ENCODE assay signal across 13 cellular contexts in the genomic region with DNA sequence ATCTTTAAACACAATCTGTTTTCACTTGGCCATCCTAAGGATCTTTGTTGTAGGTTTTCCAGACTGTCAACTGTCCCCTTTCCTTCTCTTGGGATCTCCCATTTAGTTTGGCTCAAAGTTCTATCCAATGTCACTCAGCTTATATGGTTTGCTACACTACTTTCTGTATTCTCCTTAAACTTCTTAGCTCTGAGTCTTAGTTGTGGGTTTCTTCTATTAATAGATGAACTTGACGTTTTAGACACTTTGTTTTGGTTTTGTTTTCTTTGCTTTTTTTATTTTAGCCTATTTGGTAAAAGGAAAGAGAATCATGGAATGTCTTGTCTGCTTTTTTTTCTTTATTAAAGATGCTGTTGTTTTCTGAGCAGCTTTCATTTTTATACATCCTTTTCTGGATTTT.
DNase-seq lines count a peak whose midpoint lies in the region; ATAC-seq and TF ChIP-seq lines count a peak whose summit lies in the region.
"Had no signal": no experiment of that assay in that cellular context is flagged by ENCODE, and none has a peak within 500 bp of the region (broad histone marks: within the 10 kb centered on the region; RNA-seq: fewer than 3 reads in every experiment).

No MANE protein-coding gene starts in this region.

- no peak overlapping the region for H3K4me3 Mint-ChIP-seq in T-helper 2 cell treated with Interferon-gamma antibody and Interleukin-4, amounts not matched to agents 5 μg/mL and 100 μg/mL, for 36 hours
- no peak overlapping the region for H3K4me3 Mint-ChIP-seq in nephron progenitor cell
- H3K4me3 Mint-ChIP-seq: activated B cell treated with CpG ODN at 0.5 μM for 24 hours; activated naive CD4-positive, alpha-beta T cell treated with anti-CD3 and anti-CD28 coated beads, Interleukin-2, amount 50 U/mL, for 24 hours had no signal

- peak overlapping the region; percentile 16 for H3K27ac Mint-ChIP-seq in T-helper 2 cell treated with Interferon-gamma antibody and Interleukin-4, amounts not matched to agents 5 μg/mL and 100 μg/mL, for 36 hours
- H3K27ac Mint-ChIP-seq in nephron progenitor cell, result peak overlapping the region; percentile 79
- H3K27ac Mint-ChIP-seq: activated B cell treated with CpG ODN at 0.5 μM for 24 hours; activated naive CD4-positive, alpha-beta T cell treated with anti-CD3 and anti-CD28 coated beads, Interleukin-2, amount 50 U/mL, for 24 hours had no signal

- no peaks in the 10 kb centered on the region for H3K9me3 Mint-ChIP-seq in T-helper 2 cell treated with Interferon-gamma antibody and Interleukin-4, amounts not matched to agents 5 μg/mL and 100 μg/mL, for 36 hours
- H3K9me3 Mint-ChIP-seq in nephron progenitor cell, result no peaks in the 10 kb centered on the region
- H3K9me3 Mint-ChIP-seq: activated B cell treated with CpG ODN at 0.5 μM for 24 hours; activated naive CD4-positive, alpha-beta T cell treated with anti-CD3 and anti-CD28 coated beads, Interleukin-2, amount 50 U/mL, for 24 hours had no signal

- no peak for DNase-seq in T-helper 2 cell treated with Interferon-gamma antibody and Interleukin-4, amounts not matched to agents 5 μg/mL and 100 μg/mL, for 36 hours (ENCODE audit: low spot score)
- DNase-seq in T-helper 2 cell (no peak), nephron progenitor cell (no peak), NCI-H2107 (lab: John Stamatoyannopoulos, UW) (no peak), NCI-H446 treated with DMSO at 0.1 percent for 48 hours (lab: John Stamatoyannopoulos, UW) (no peak)
- DNase-seq in activated T-cell treated with anti-CD3 and anti-CD28 coated beads, Interleukin-2, amount 50 U/mL, for 1 hour, result no peak
- DNase-seq: 8988T, activated B cell treated with CpG ODN at 0.5 μM for 24 hours, dorsolateral prefrontal cortex, pancreas had no signal

- no peak for TF ChIP-seq CTCF in nephron progenitor cell (IDR thresholded peaks at IDR 0.05)

- ATAC-seq in GM21447 (IDR thresholded peaks at IDR 0.05; ENCODE audit: unreplicated experiment) (peak; percentile 58), HG03280 (IDR thresholded peaks at IDR 0.05; ENCODE audit: unreplicated experiment) (peak; percentile 75)
- ATAC-seq: pancreas had no signal

- H3K36me3 Mint-ChIP-seq in T-helper 2 cell treated with Interferon-gamma antibody and Interleukin-4, amounts not matched to agents 5 μg/mL and 100 μg/mL, for 36 hours (ENCODE audit: low read depth), result peaks cover 16% of the 10 kb centered on the region
- peaks cover 53% of the 10 kb centered on the region for H3K36me3 Mint-ChIP-seq in nephron progenitor cell (ENCODE audit: low read depth)

- H3K27me3 Mint-ChIP-seq in T-helper 2 cell treated with Interferon-gamma antibody and Interleukin-4, amounts not matched to agents 5 μg/mL and 100 μg/mL, for 36 hours (ENCODE audit: low read depth), result no peaks in the 10 kb centered on the region
- no peaks in the 10 kb centered on the region for H3K27me3 Mint-ChIP-seq in nephron progenitor cell (ENCODE audit: low read depth, poor library complexity)
- H3K27me3 Mint-ChIP-seq: activated B cell treated with CpG ODN at 0.5 μM for 24 hours; activated naive CD4-positive, alpha-beta T cell treated with anti-CD3 and anti-CD28 coated beads, Interleukin-2, amount 50 U/mL, for 24 hours had no signal

- peaks cover 7% of the 10 kb centered on the region for H3K4me1 Mint-ChIP-seq in T-helper 2 cell treated with Interferon-gamma antibody and Interleukin-4, amounts not matched to agents 5 μg/mL and 100 μg/mL, for 36 hours (ENCODE audit: low read depth)
- peaks cover 17% of the 10 kb centered on the region for H3K4me1 Mint-ChIP-seq in nephron progenitor cell
